Comparison of ENCODE assay signal across 22 cellular contexts in genomic region chr17:74888440-74888839, GRCh38. TPM values are rescaled to one million over a fixed set of nuclear protein-coding genes. Genes with fewer than 3 reads are reported as not detected.
A peak's percentile ranks its signal among the peaks of the same experiment; 100 is the strongest.
DNase-seq lines count a peak whose midpoint lies in the region; ATAC-seq and TF ChIP-seq lines count a peak whose summit lies in the region.
"Had no signal": no experiment of that assay in that cellular context is flagged by ENCODE, and none has a peak within 500 bp of the region (broad histone marks: within the 10 kb centered on the region; RNA-seq: fewer than 3 reads in every experiment).

No MANE protein-coding gene starts in this region.

- intact Hi-C loops in Right ventricle myocardium superior (cut with DNase I), result no loop called here
- intact Hi-C loops in left ventricle myocardium inferior (cut with micrococcal nuclease), result no loop called here
- intact Hi-C loops in naive thymus-derived CD4-positive, alpha-beta T cell (cut with micrococcal nuclease), result no loop called here

- H3K27ac ChIP-seq in left ventricle myocardium inferior (replicated peaks) (no peak overlapping the region), iPS DF 6.9 (ENCODE audit: low read length) (no peak overlapping the region), neuronal stem cell (replicated peaks; ENCODE audit: low read length) (no peak overlapping the region)
- no peak overlapping the region for H3K27ac ChIP-seq in naive thymus-derived CD4-positive, alpha-beta T cell (ENCODE audit: low read depth, low read length)
- H3K27ac ChIP-seq: BLaER1 had no signal

- CTCF ChIA-PET in naive thymus-derived CD4-positive, alpha-beta T cell (lab: Charles Lee), result interaction anchor here (0.6 kb wide), 1 partner anchor 232 kb away, joined by 3 read pairs; no protein-coding TSS in a partner anchor

- no peak overlapping the region for H2BK15ac ChIP-seq in neuronal stem cell (ENCODE audit: low read length)

- no peak overlapping the region for H2AK5ac ChIP-seq in neuronal stem cell (ENCODE audit: low read depth, low read length)

- no peak overlapping the region for H3K4me3 Mint-ChIP-seq in naive thymus-derived CD4-positive, alpha-beta T cell
- H3K4me3 Mint-ChIP-seq: CD14-positive monocyte; CD4-positive, alpha-beta memory T cell; HFFc6 had no signal

- no peaks in the 10 kb centered on the region for H3K79me1 ChIP-seq in neuronal stem cell (ENCODE audit: low read depth, low read length)

- TF ChIP-seq CTCF in left ventricle myocardium inferior (IDR thresholded peaks at IDR 0.05; ENCODE audit: borderline replicate concordance), result no peak

- H3K18ac ChIP-seq in neuronal stem cell (ENCODE audit: low read length), result no peak overlapping the region

- no CpG with 5 or more reads among the region's 12 CpGs for WGBS in iPS DF 6.9 (ENCODE audit: insufficient coverage, insufficient read length)
- WGBS in neuronal stem cell (ENCODE audit: extremely low coverage in 2 of 2, insufficient read length in 2 of 2, insufficient replicate concordance in 1 of 2), 2 donors, result no CpG with 5 or more reads among the region's 12 CpGs

- H3K27ac Mint-ChIP-seq in naive thymus-derived CD4-positive, alpha-beta T cell, result no peak overlapping the region
- H3K27ac Mint-ChIP-seq: CD14-positive monocyte; CD4-positive, alpha-beta memory T cell; HFFc6 had no signal

- POLR2A ChIA-PET in naive thymus-derived CD4-positive, alpha-beta T cell (lab: Charles Lee), result no interaction called here

- H3K4me1 ChIP-seq in left ventricle myocardium inferior (peaks cover 6% of the 10 kb centered on the region), iPS DF 6.9 (ENCODE audit: control insufficient read depth, insufficient read depth, low read length) (peaks cover 3% of the 10 kb centered on the region; the same call in 1 of the 2 replicates), neuronal stem cell (ENCODE audit: control insufficient read depth in 2 of 2, insufficient read depth in 1 of 2, low read depth in 1 of 2, low read length in 2 of 2) (peaks cover 0 to 4% of the 10 kb centered on the region in 2 donors)
- H3K4me1 ChIP-seq in naive thymus-derived CD4-positive, alpha-beta T cell (ENCODE audit: control insufficient read depth in 2 of 2, insufficient read depth in 2 of 2, low read length in 2 of 2), result no peaks in the 10 kb centered on the region

- peaks cover 0 to 2% (median 0%) of the 10 kb centered on the region in 11 donors for H3K9me3 Mint-ChIP-seq in naive thymus-derived CD4-positive, alpha-beta T cell
- H3K9me3 Mint-ChIP-seq: HFFc6 had no signal

- H3K27me3 ChIP-seq in left ventricle myocardium inferior (ENCODE audit: low read depth) (peaks cover 81% of the 10 kb centered on the region), iPS DF 6.9 (ENCODE audit: control insufficient read depth, insufficient read depth, low read length) (peaks cover 12% of the 10 kb centered on the region), neuronal stem cell (ENCODE audit: control insufficient read depth in 3 of 3, insufficient read depth in 3 of 3, low read depth in 1 of 3, low read length in 3 of 3) (peaks cover 9 to 61% (median 18%) of the 10 kb centered on the region in 3 experiments)
- peaks cover 0 to 5% of the 10 kb centered on the region in 2 donors for H3K27me3 ChIP-seq in naive thymus-derived CD4-positive, alpha-beta T cell (ENCODE audit: control insufficient read depth in 2 of 2, insufficient read depth in 2 of 2, low read length in 2 of 2)

- no peaks in the 10 kb centered on the region for H3K9me3 ChIP-seq in left ventricle myocardium inferior (replicated peaks)
- H3K9me3 ChIP-seq in iPS DF 6.9 (ENCODE audit: control insufficient read depth, insufficient read depth, low read length), result no peaks in the 10 kb centered on the region
- H3K9me3 ChIP-seq in neuronal stem cell (replicated peaks in 1 of 2; ENCODE audit: control insufficient read depth in 2 of 2, insufficient read depth in 1 of 2, low read depth in 1 of 2, low read length in 2 of 2), result no peaks in the 10 kb centered on the region
- no peaks in the 10 kb centered on the region for H3K9me3 ChIP-seq in naive thymus-derived CD4-positive, alpha-beta T cell (ENCODE audit: control insufficient read depth in 2 of 3, low read length in 3 of 3)
- H3K9me3 ChIP-seq: BLaER1 had no signal

- no peak overlapping the region for H2BK120ac ChIP-seq in neuronal stem cell (ENCODE audit: low read depth, low read length)

- H2BK5ac ChIP-seq in neuronal stem cell (ENCODE audit: low read length), result peak overlapping the region; percentile 32

- peak overlapping the region; percentile 30 for H3K9ac ChIP-seq in neuronal stem cell (ENCODE audit: low read depth, low read length, poor library complexity)
- H3K9ac ChIP-seq: BLaER1 had no signal

- H3K4me1 Mint-ChIP-seq in naive thymus-derived CD4-positive, alpha-beta T cell, result peaks cover 0 to 6% (median 0%) of the 10 kb centered on the region in 7 donors
- H3K4me1 Mint-ChIP-seq: CD4-positive, alpha-beta memory T cell had no signal

- no peak overlapping the region for H3K4me3 ChIP-seq in left ventricle myocardium inferior
- H3K4me3 ChIP-seq in iPS DF 6.9 (ENCODE audit: low read length), result peak overlapping the region; percentile 5; the same call in 1 of the 2 replicates
- H3K4me3 ChIP-seq in neuronal stem cell (ENCODE audit: low read length in 2 of 2), result no peak overlapping the region
- H3K4me3 ChIP-seq in naive thymus-derived CD4-positive, alpha-beta T cell (ENCODE audit: low read length), result no peak overlapping the region
- H3K4me3 ChIP-seq: BLaER1 had no signal

- DNase-seq in Right ventricle myocardium superior (peak; percentile 2), left ventricle myocardium inferior (no peak), iPS DF 6.9 (ENCODE audit: low read depth, low spot score) (no peak), neuronal stem cell (ENCODE audit: low spot score) (no peak)
- DNase-seq in naive thymus-derived CD4-positive, alpha-beta T cell, result no peak
- DNase-seq: 8988T; CD4-positive, alpha-beta memory T cell; DMS153; DMS79; GDM1; GOT3; H7; HFFc6 had no signal

- H4K91ac ChIP-seq in neuronal stem cell (ENCODE audit: low read depth, low read length, poor library complexity), result no peak overlapping the region

- no peak overlapping the region for H3K4me2 ChIP-seq in neuronal stem cell (ENCODE audit: insufficient read depth, low read length, poor library complexity, severe bottlenecking)
- H3K4me2 ChIP-seq: BLaER1 had no signal

- no peak overlapping the region for H2AFZ ChIP-seq in neuronal stem cell (ENCODE audit: low read length)

- H2BK12ac ChIP-seq in neuronal stem cell (ENCODE audit: low read length), result no peak overlapping the region

- no peaks in the 10 kb centered on the region for H3K36me3 Mint-ChIP-seq in naive thymus-derived CD4-positive, alpha-beta T cell
- H3K36me3 Mint-ChIP-seq: CD4-positive, alpha-beta memory T cell had no signal

- H3K23ac ChIP-seq in neuronal stem cell (ENCODE audit: low read depth, low read length, poor library complexity), result no peak overlapping the region

- H3K36me3 ChIP-seq in left ventricle myocardium inferior, result no peaks in the 10 kb centered on the region
- no peaks in the 10 kb centered on the region for H3K36me3 ChIP-seq in iPS DF 6.9 (ENCODE audit: control insufficient read depth, insufficient read depth, low read length)
- no peaks in the 10 kb centered on the region for H3K36me3 ChIP-seq in neuronal stem cell (replicated peaks in 1 of 2; ENCODE audit: control insufficient read depth in 2 of 2, insufficient read depth in 2 of 2, low read length in 2 of 2)
- no peaks in the 10 kb centered on the region for H3K36me3 ChIP-seq in naive thymus-derived CD4-positive, alpha-beta T cell (ENCODE audit: control insufficient read depth in 2 of 3, insufficient read depth in 3 of 3, low read length in 3 of 3)
- H3K36me3 ChIP-seq: BLaER1 had no signal

- H3K27me3 Mint-ChIP-seq in naive thymus-derived CD4-positive, alpha-beta T cell, result peaks cover 7 to 31% (median 23%) of the 10 kb centered on the region in 5 donors

- ATAC-seq in Right ventricle myocardium superior (ENCODE audit: poor library complexity) (no peak), HG03159 (IDR thresholded peaks at IDR 0.05; ENCODE audit: unreplicated experiment) (no peak), HG03520 (IDR thresholded peaks at IDR 0.05; ENCODE audit: unreplicated experiment) (no peak)
- ATAC-seq in naive thymus-derived CD4-positive, alpha-beta T cell, result no peak
- ATAC-seq: HCT116 had no signal

- H3K4ac ChIP-seq in neuronal stem cell (ENCODE audit: low read length), result no peak overlapping the region

- H3K14ac ChIP-seq in neuronal stem cell (ENCODE audit: low read length), result no peak overlapping the region

- no peak overlapping the region for H4K8ac ChIP-seq in neuronal stem cell (ENCODE audit: low read depth, low read length)

RNA-seq across cellular contexts. Expression of gene FADS6, which starts 5.0 kb away (rescaled TPM):
- total RNA-seq in Right ventricle myocardium superior, result not detected
- total RNA-seq in left ventricle myocardium inferior, result not detected
- polyA plus RNA-seq in neuronal stem cell (2013, experiment 1 of 2), result not detected
- not detected for polyA plus RNA-seq in neuronal stem cell (2013, experiment 2 of 2)
- total RNA-seq in naive thymus-derived CD4-positive, alpha-beta T cell, result not detected
- polyA plus RNA-seq in naive thymus-derived CD4-positive, alpha-beta T cell, result under 1 TPM in 1 of 2 donors, not detected in 1; 0.14 TPM
- total RNA-seq: A673; CD4-positive, alpha-beta memory T cell; Daoy; H7; HFFc6; HT-29 had no signal
- polyA plus RNA-seq: AG04450; CD14-positive monocyte; CD4-positive, alpha-beta memory T cell had no signal

RNA-seq across cellular contexts. Expression of gene FDXR, which starts 15.6 kb away (rescaled TPM):
- 4.6 TPM for total RNA-seq in Right ventricle myocardium superior
- total RNA-seq in left ventricle myocardium inferior, result 5.7 TPM
- polyA plus RNA-seq in neuronal stem cell (2013, experiment 1 of 2), result 13.2 TPM
- 12.0 TPM for polyA plus RNA-seq in neuronal stem cell (2013, experiment 2 of 2)
- total RNA-seq in naive thymus-derived CD4-positive, alpha-beta T cell, result 10 to 100 TPM in 3 of 5 experiments, 1 to 10 TPM in 2; 4.7 to 39.5 (median 11.7) TPM
- polyA plus RNA-seq in naive thymus-derived CD4-positive, alpha-beta T cell, result 1 to 10 TPM; 5.4 to 6.4 TPM

RNA-seq across cellular contexts. Expression of gene GRIN2C, which starts 28.8 kb away (rescaled TPM):
- 0.65 TPM for total RNA-seq in Right ventricle myocardium superior
- total RNA-seq in left ventricle myocardium inferior, result 0.52 TPM
- 0.03 TPM for polyA plus RNA-seq in neuronal stem cell (2013, experiment 1 of 2)
- 0.03 TPM for polyA plus RNA-seq in neuronal stem cell (2013, experiment 2 of 2)
- under 1 TPM in 2 of 5 experiments, not detected in 3; 0.12 to 0.15 TPM for total RNA-seq in naive thymus-derived CD4-positive, alpha-beta T cell
- not detected for polyA plus RNA-seq in naive thymus-derived CD4-positive, alpha-beta T cell
- total RNA-seq: Daoy, H7 had no signal
- polyA plus RNA-seq: AG04450; CD14-positive monocyte; CD4-positive, alpha-beta memory T cell had no signal

RNA-seq across cellular contexts. Expression of gene USH1G, which starts 34.6 kb away (rescaled TPM):
- total RNA-seq in Right ventricle myocardium superior (not detected), left ventricle myocardium inferior (not detected)
- 0.20 TPM for polyA plus RNA-seq in neuronal stem cell (2013, experiment 1 of 2)
- polyA plus RNA-seq in neuronal stem cell (2013, experiment 2 of 2), result 0.24 TPM
- not detected for total RNA-seq in naive thymus-derived CD4-positive, alpha-beta T cell
- polyA plus RNA-seq in naive thymus-derived CD4-positive, alpha-beta T cell, result not detected
- total RNA-seq: A673; CD4-positive, alpha-beta memory T cell; Daoy; HFFc6; HT-29 had no signal
- polyA plus RNA-seq: AG04450; CD14-positive monocyte; CD4-positive, alpha-beta memory T cell had no signal

RNA-seq across cellular contexts. Expression of gene OTOP2, which starts 35.6 kb away (rescaled TPM):
- not detected for total RNA-seq in Right ventricle myocardium superior
- not detected for total RNA-seq in left ventricle myocardium inferior
- not detected for polyA plus RNA-seq in neuronal stem cell (2013, experiment 1 of 2)
- polyA plus RNA-seq in neuronal stem cell (2013, experiment 2 of 2), result not detected
- total RNA-seq in naive thymus-derived CD4-positive, alpha-beta T cell, result not detected
- polyA plus RNA-seq in naive thymus-derived CD4-positive, alpha-beta T cell, result not detected
- total RNA-seq: A673; CD4-positive, alpha-beta memory T cell; Daoy; H7; HFFc6; HT-29 had no signal
- polyA plus RNA-seq: AG04450; CD14-positive monocyte; CD4-positive, alpha-beta memory T cell had no signal
